Comparison of ENCODE assay signal across 8 cellular contexts in genomic region chr2:87452861-87453260, GRCh38.
DNase-seq lines count a peak whose midpoint lies in the region; ATAC-seq and TF ChIP-seq lines count a peak whose summit lies in the region.
"Not testable (repeated sequence)": the region's sequence is repeated elsewhere in the genome, so short reads cannot be mapped to it uniquely, and the experiment has no call there.

No MANE protein-coding gene starts in this region.

- not testable (repeated sequence) for H4K20me1 ChIP-seq in SK-N-SH (ENCODE audit: insufficient read depth)

- 36% methylated on average over 1 of the region's 1 CpG for WGBS in SK-N-SH (ENCODE audit: low lambda C conversion rate)
- WGBS in aorta, 2 donors, result 0 to 8% methylated on average over 1 of the region's 1 CpG

- CTCF ChIA-PET in BJ (lab: Yijun Ruan, JAX); SK-N-SH (lab: Yijun Ruan, JAX): not testable (repeated sequence)

- POLR2A ChIA-PET in BJ (lab: Charles Lee); SK-N-SH (lab: Yijun Ruan, JAX): not testable (repeated sequence)

- H3K9ac ChIP-seq in SK-N-SH, result not testable (repeated sequence)

- not testable (repeated sequence) for H3K79me2 ChIP-seq in SK-N-SH (ENCODE audit: insufficient read depth)

- not testable (repeated sequence) for TF ChIP-seq RAD21 in SK-N-SH (IDR thresholded peaks at IDR 0.05; ENCODE audit: low read length)

- not testable (repeated sequence) for H3K9me2 ChIP-seq in SK-N-SH

- H3K27ac ChIP-seq in SK-N-SH (ENCODE audit: low read depth in 2 of 2, low read length in 1 of 2) (peak overlapping the region in 1 of 2 experiments; percentile 95; a peak in 2 of 4 replicates), brain microvascular endothelial cell (peak overlapping the region; percentile 55)
- H3K27ac ChIP-seq in aorta (ENCODE audit: low read depth in 1 of 2, low read length in 2 of 2), result not testable (repeated sequence)

- not testable (repeated sequence) for H3K4me3 ChIP-seq in BJ (ENCODE audit: low read depth, low read length); SK-N-SH (ENCODE audit: low read depth in 2 of 2, low read length in 1 of 2); brain microvascular endothelial cell (ENCODE audit: low read depth, low read length); fibroblast of mammary gland (ENCODE audit: control insufficient read depth, low read depth, low read length); aorta (ENCODE audit: low read length in 2 of 2)

- not testable (repeated sequence) for H3K4me2 ChIP-seq in SK-N-SH

- H3K4me1 ChIP-seq in SK-N-SH (ENCODE audit: control insufficient read depth in 1 of 2, insufficient read depth in 2 of 2, low read depth in 1 of 2, low read length in 1 of 2), result peaks cover 0 to 10% of the 10 kb centered on the region in 2 experiments; a peak in 2 of 4 replicates
- not testable (repeated sequence) for H3K4me1 ChIP-seq in aorta (ENCODE audit: control insufficient read depth in 1 of 2, insufficient read depth in 2 of 2, low read length in 2 of 2)

- in situ Hi-C loops in brain microvascular endothelial cell (cut with HindIII; ENCODE audit: low pct_ligation_motif_present, low sequenced_read_pairs), result not testable (repeated sequence)

- TF ChIP-seq EP300 in SK-N-SH (IDR thresholded peaks at IDR 0.05; ENCODE audit: borderline replicate concordance in 1 of 2, low read depth in 1 of 2, low read length in 1 of 2), result 0 out of 4 replicates have a peak, but pooled peaks of 1 of the 2 experiments have one; percentile 44

- not testable (repeated sequence) for H3K36me3 ChIP-seq in BJ (ENCODE audit: control insufficient read depth, insufficient read depth, low read length); SK-N-SH (replicated peaks in 1 of 2; ENCODE audit: control insufficient read depth in 1 of 2, insufficient read depth in 2 of 2, low read length in 1 of 2); brain microvascular endothelial cell (replicated peaks); aorta (ENCODE audit: control insufficient read depth in 1 of 2, insufficient read depth in 2 of 2, low read length in 1 of 2)

- not testable (repeated sequence) for TF ChIP-seq CTCF in BJ (IDR thresholded peaks at IDR 0.05; ENCODE audit: insufficient read depth, low read depth, low read length); SK-N-SH (IDR thresholded peaks at IDR 0.05); brain microvascular endothelial cell (IDR thresholded peaks at IDR 0.05; ENCODE audit: low read depth, low read length, missing control alignments); fibroblast of mammary gland (conservative IDR thresholded peaks at IDR 0.05; ENCODE audit: control insufficient read depth, insufficient read depth, low read depth, low read length); omental fat pad (IDR thresholded peaks at IDR 0.05)

- H3F3A ChIP-seq in SK-N-SH (replicated peaks; ENCODE audit: insufficient read depth), result not testable (repeated sequence)

- DNase-seq in BJ (ENCODE audit: low read depth) (peak; percentile 42), HT1080 (ENCODE audit: low read depth) (peak; percentile 66), brain microvascular endothelial cell (peak; percentile 74), fibroblast of mammary gland (ENCODE audit: low read depth) (peak; percentile 68), islet precursor cell (peak; percentile 57), aorta (peak; percentile 71 to 82)
- not testable (repeated sequence) for DNase-seq in SK-N-SH; omental fat pad (ENCODE audit: low spot score)

- not testable (repeated sequence) for H3K9me3 ChIP-seq in SK-N-SH; aorta (ENCODE audit: control insufficient read depth, low read length)

- H3K27me3 ChIP-seq in BJ (ENCODE audit: control insufficient read depth, insufficient read depth, low read length); SK-N-SH (ENCODE audit: insufficient read depth); brain microvascular endothelial cell (replicated peaks); aorta (ENCODE audit: control insufficient read depth in 1 of 2, insufficient read depth in 2 of 2, low read length in 1 of 2): not testable (repeated sequence)

- intact Hi-C loops in aorta (cut with DNase I), result not testable (repeated sequence)

- ATAC-seq in omental fat pad (ENCODE audit: low FRiP score), result peak; percentile 16
- not testable (repeated sequence) for ATAC-seq in aorta (ENCODE audit: low FRiP score)

- H2AFZ ChIP-seq in SK-N-SH (ENCODE audit: low read depth), result not testable (repeated sequence)

TF ChIP-seq in SK-N-SH, 30 proteins besides CTCF, POLR2A, EP300 and RAD21:
- TF ChIP-seq TCF12 (IDR thresholded peaks at IDR 0.05), result peak; percentile 35
- peak; percentile 64 for TF ChIP-seq NFIC (IDR thresholded peaks at IDR 0.05; ENCODE audit: borderline replicate concordance)
